In genomic region chr12:91180162-91180561, GRCh38 we compare ENCODE assay signal across 15 cellular contexts. TPM values are rescaled to one million over a fixed set of nuclear protein-coding genes. Genes with fewer than 3 reads are reported as not detected.
DNase-seq lines count a peak whose midpoint lies in the region; ATAC-seq and TF ChIP-seq lines count a peak whose summit lies in the region.
"Had no signal": no experiment of that assay in that cellular context is flagged by ENCODE, and none has a peak within 500 bp of the region (broad histone marks: within the 10 kb centered on the region; RNA-seq: fewer than 3 reads in every experiment).

No MANE protein-coding gene starts in this region.

- H3K9ac ChIP-seq in Karpas-422 (ENCODE audit: low read length), result peak overlapping the region; percentile 81

- no peak overlapping the region for H2AFZ ChIP-seq in Karpas-422 (ENCODE audit: low read length)

- no peaks in the 10 kb centered on the region for H3K9me2 ChIP-seq in Karpas-422 (replicated peaks; ENCODE audit: insufficient read depth, low read length)

- peaks cover 76% of the 10 kb centered on the region for H3K4me1 ChIP-seq in Karpas-422 (ENCODE audit: low read length)
- H3K4me1 ChIP-seq in lower lobe of right lung, result no peaks in the 10 kb centered on the region
- H3K4me1 ChIP-seq in thoracic aorta (ENCODE audit: control insufficient read depth in 1 of 2, low read depth in 2 of 2), result peaks cover 4 to 9% of the 10 kb centered on the region in 2 donors
- H3K4me1 ChIP-seq: pancreas had no signal

- intact Hi-C loops in lower lobe of right lung (cut with DNase I), result no loop called here

- H3K36me3 ChIP-seq in Karpas-422 (ENCODE audit: insufficient read depth, low read length) (peaks cover 23% of the 10 kb centered on the region), lower lobe of right lung (no peaks in the 10 kb centered on the region), thoracic aorta (no peaks in the 10 kb centered on the region)
- H3K36me3 ChIP-seq: pancreas had no signal

- H3K27me3 ChIP-seq in Karpas-422 (ENCODE audit: low read length) (no peaks in the 10 kb centered on the region), lower lobe of right lung (ENCODE audit: low read depth) (no peaks in the 10 kb centered on the region), thoracic aorta (replicated peaks; ENCODE audit: insufficient read depth) (no peaks in the 10 kb centered on the region)
- H3K27me3 ChIP-seq: pancreas had no signal

- no peaks in the 10 kb centered on the region for H3K9me3 ChIP-seq in Karpas-422 (ENCODE audit: low read length)
- no peaks in the 10 kb centered on the region for H3K9me3 ChIP-seq in lower lobe of right lung
- no peaks in the 10 kb centered on the region for H3K9me3 ChIP-seq in thoracic aorta
- H3K9me3 ChIP-seq: pancreas had no signal

- H3K4me3 ChIP-seq in Karpas-422 (ENCODE audit: low read length) (peak overlapping the region; percentile 74), cardiac fibroblast (replicated peaks in 1 of 2; ENCODE audit: low read depth in 2 of 2, low read length in 2 of 2) (peak overlapping the region; percentile 39 to 62), lower lobe of right lung (peak overlapping the region; percentile 43), thoracic aorta (peak overlapping the region; percentile 45)
- H3K4me3 ChIP-seq: pancreas had no signal

- H4K20me1 ChIP-seq in Karpas-422 (ENCODE audit: insufficient read depth, low read depth, low read length), result no peaks in the 10 kb centered on the region

- peak; percentile 62 for DNase-seq in Karpas-422
- DNase-seq in cardiac fibroblast (ENCODE audit: low read depth in 2 of 2), result no peak
- DNase-seq in lower lobe of right lung, result no peak
- DNase-seq in thoracic aorta (ENCODE audit: low spot score), result no peak
- DNase-seq in DMS153 treated with DMSO at 0.1 percent for 48 hours (lab: John Stamatoyannopoulos, UW; ENCODE audit: unreplicated experiment), result no peak
- no peak for DNase-seq in effector CD4-positive, alpha-beta T cell
- DNase-seq in activated effector memory CD4-positive, alpha-beta T cell treated with Interleukin-2 at 50 U/mL for 16 hours, result no peak
- DNase-seq: activated CD4-positive, alpha-beta T cell treated with anti-CD3 and anti-CD28 coated beads, Interleukin-2, amount 50 U/mL, for 4 hours; activated effector memory CD4-positive, alpha-beta T cell treated with anti-CD3 and anti-CD28 coated beads, Interleukin-2, amount 50 U/mL, for 16 hours; pancreas; stimulated activated CD4-positive, alpha-beta T cell treated with anti-CD3 and anti-CD28 coated beads, Interleukin-4, amount 100 ng/mL, for 1 hour; stimulated activated naive CD4-positive, alpha-beta T cell had no signal

- H3K27ac ChIP-seq in Karpas-422 (ENCODE audit: low read length) (peak overlapping the region; percentile 98), lower lobe of right lung (peak overlapping the region; percentile 74), thoracic aorta (no peak overlapping the region)

- peaks cover 44% of the 10 kb centered on the region for H3K79me2 ChIP-seq in Karpas-422 (ENCODE audit: low read length)

- ATAC-seq in lower lobe of right lung (no peak), thoracic aorta (ENCODE audit: insufficient number of reproducible peaks, low FRiP score, low read depth) (no peak), GM19324 (IDR thresholded peaks at IDR 0.05; ENCODE audit: low FRiP score, unreplicated experiment) (no peak)
- ATAC-seq: left lobe of liver had no signal

- peak overlapping the region; percentile 88 for H3K4me2 ChIP-seq in Karpas-422 (ENCODE audit: low read depth, low read length, poor library complexity, severe bottlenecking)

- no peak for TF ChIP-seq CTCF in cardiac fibroblast (IDR thresholded peaks at IDR 0.05; ENCODE audit: low read depth, low read length)
- TF ChIP-seq CTCF in lower lobe of right lung (IDR thresholded peaks at IDR 0.05), result no peak
- no peak for TF ChIP-seq CTCF in thoracic aorta (IDR thresholded peaks at IDR 0.05)

RNA-seq across cellular contexts. Expression of gene DCN, which starts 2.5 kb away (rescaled TPM):
- total RNA-seq in Karpas-422 (2014; rRNA removed; shearing (Covaris generic); ENCODE audit: low replicate concordance), result 612 and 1,580 TPM in 2 replicates
- total RNA-seq in lower lobe of right lung (843 TPM), thoracic aorta (1,000 to 10,000 TPM in 1 of 2 donors, 100 to 1,000 TPM in 1; 869 to 1,972 TPM)
- total RNA-seq: T-helper 2 cell treated with Interferon-gamma antibody and Interleukin-4, amounts not matched to agents 100 ng/mL and 5 ng/mL, for 36 hours had no signal

Comparison
In these comparisons a context has a peak if more than half of its experiments do, and no peak if none do; other contexts are left out.
1. H3K27ac ChIP-seq: peak in Karpas-422 (single experiment) and lower lobe of right lung (single experiment); none in thoracic aorta (0 of 2).
2. Peak in every context shown above with its lines, with median percentiles within 50 percentile points of each other: H3K4me3 ChIP-seq.